In the genomic region with DNA sequence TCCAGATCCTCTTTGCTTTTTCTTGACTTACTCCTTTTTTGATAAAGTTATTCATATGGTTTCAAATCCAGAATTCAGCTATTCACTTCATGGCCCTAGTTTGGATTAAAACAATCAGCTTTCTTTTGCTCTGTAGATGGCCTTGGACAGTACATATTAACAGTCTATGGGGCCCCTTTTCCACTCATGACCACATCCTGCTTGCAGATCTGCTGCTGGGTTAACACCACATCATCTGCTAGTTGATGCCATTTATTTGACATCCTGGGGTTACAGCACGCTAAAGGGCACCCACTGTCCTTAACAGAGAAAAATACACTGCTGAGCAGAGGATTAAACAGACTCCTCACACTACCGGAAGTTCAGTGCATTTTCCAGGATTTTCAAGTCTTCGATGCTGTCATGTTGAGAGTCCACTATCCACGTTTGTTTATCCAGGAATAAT, we compare ENCODE assay signal across 8 cellular contexts. TPM values are rescaled to one million over a fixed set of nuclear protein-coding genes. Genes with fewer than 3 reads are reported as not detected.
DNase-seq lines count a peak whose midpoint lies in the region; ATAC-seq, FAIRE-seq and TF ChIP-seq lines count a peak whose summit lies in the region.

No MANE protein-coding gene starts in this region.

- H3K79me2 ChIP-seq in astrocyte (ENCODE audit: insufficient read depth, low read length) (peaks cover 38% of the 10 kb centered on the region), osteoblast (ENCODE audit: insufficient read depth, low read length) (peaks cover 38% of the 10 kb centered on the region)

- no peaks in the 10 kb centered on the region for H3K9me3 ChIP-seq in RWPE2 (ENCODE audit: severe bottlenecking)
- H3K9me3 ChIP-seq in astrocyte (ENCODE audit: insufficient read depth, low read depth, low read length): no peaks in the 10 kb centered on the region
- no peaks in the 10 kb centered on the region for H3K9me3 ChIP-seq in osteoblast (ENCODE audit: low read depth, low read length)

- H3K36me3 ChIP-seq in RWPE2 (ENCODE audit: low read depth) (peaks cover 4% of the 10 kb centered on the region; the same call in 1 of the 2 replicates), astrocyte (ENCODE audit: insufficient read depth, low read length) (no peaks in the 10 kb centered on the region), osteoblast (ENCODE audit: insufficient read depth, low read length) (peaks cover 4% of the 10 kb centered on the region)

- peaks cover 3% of the 10 kb centered on the region for H3K36me3 Mint-ChIP-seq in astrocyte (ENCODE audit: low read depth, unreplicated experiment)

- no peaks in the 10 kb centered on the region for H3K27me3 ChIP-seq in RWPE2 (ENCODE audit: insufficient read depth, poor library complexity, severe bottlenecking)
- no peaks in the 10 kb centered on the region for H3K27me3 ChIP-seq in astrocyte (ENCODE audit: insufficient read depth, low read length)
- no peaks in the 10 kb centered on the region for H3K27me3 ChIP-seq in osteoblast (ENCODE audit: insufficient read depth, low read length)

- H3K27me3 Mint-ChIP-seq in astrocyte (ENCODE audit: low read depth, unreplicated experiment): no peaks in the 10 kb centered on the region

- peaks cover 19% of the 10 kb centered on the region for H3K4me1 ChIP-seq in RWPE2 (ENCODE audit: insufficient read depth, poor library complexity, severe bottlenecking)
- peaks cover 16% of the 10 kb centered on the region for H3K4me1 ChIP-seq in astrocyte (ENCODE audit: insufficient read depth, low read length)
- peaks cover 35% of the 10 kb centered on the region for H3K4me1 ChIP-seq in osteoblast (ENCODE audit: insufficient read depth, low read length)

- no peaks in the 10 kb centered on the region for H4K20me1 ChIP-seq in astrocyte (ENCODE audit: insufficient read depth, low read length)
- no peaks in the 10 kb centered on the region for H4K20me1 ChIP-seq in osteoblast (ENCODE audit: insufficient read depth, low read length)

- H2AFZ ChIP-seq in astrocyte (ENCODE audit: low read depth, low read length) (peak overlapping the region; percentile 51), osteoblast (ENCODE audit: low read length) (peak overlapping the region; percentile 89)

- H3K4me3 ChIP-seq in RWPE2 (ENCODE audit: severe bottlenecking) (no peak overlapping the region), astrocyte (ENCODE audit: insufficient read depth, low read depth, low read length) (no peak overlapping the region), osteoblast (ENCODE audit: insufficient read depth, low read length) (no peak overlapping the region)

- ATAC-seq in GM18858 (IDR thresholded peaks at IDR 0.05; ENCODE audit: unreplicated experiment) (peak; percentile 56), HG02852 (IDR thresholded peaks at IDR 0.05; ENCODE audit: unreplicated experiment) (peak; percentile 59), RWPE2 (ENCODE audit: low read depth) (no peak)

- H3K4me3 Mint-ChIP-seq in astrocyte (ENCODE audit: unreplicated experiment): no peak overlapping the region

- H3K4me2 ChIP-seq in astrocyte (ENCODE audit: low read length) (peak overlapping the region; percentile 85), osteoblast (ENCODE audit: insufficient read depth, low read length) (peak overlapping the region; percentile 81)

- TF ChIP-seq CTCF in RWPE2 (IDR thresholded peaks at IDR 0.05; ENCODE audit: poor library complexity, severe bottlenecking) (no peak), astrocyte (IDR thresholded peaks at IDR 0.05; ENCODE audit: insufficient read depth, low read depth, low read length) (no peak), osteoblast (IDR thresholded peaks at IDR 0.05; ENCODE audit: extremely low read depth, low read depth, low read length) (no peak)

- H3K4me1 Mint-ChIP-seq in astrocyte (ENCODE audit: low read depth, unreplicated experiment): peaks cover 14% of the 10 kb centered on the region

- H3K27ac Mint-ChIP-seq in astrocyte (ENCODE audit: unreplicated experiment): peak overlapping the region; percentile 96

- H3K27ac ChIP-seq in RWPE2 (ENCODE audit: poor library complexity, severe bottlenecking) (peak overlapping the region; percentile 91), astrocyte (ENCODE audit: low read depth, low read length) (peak overlapping the region; percentile 91), osteoblast (ENCODE audit: low read depth, low read length) (peak overlapping the region; percentile 96)

- H3K9ac ChIP-seq in astrocyte (ENCODE audit: low read length): peak overlapping the region; percentile 91

- DNase-seq in RWPE2 (ENCODE audit: low spot score): no peak
- DNase-seq in astrocyte (ENCODE audit: low read depth): no peak
- DNase-seq in osteoblast (ENCODE audit: insufficient read length, low spot score, missing footprints): no peak
- no peak for DNase-seq in DMS53 (lab: John Stamatoyannopoulos, UW)
- no peak for DNase-seq in NCI-H146 treated with DMSO at 0.1 percent for 48 hours (lab: John Stamatoyannopoulos, UW; ENCODE audit: unreplicated experiment)
- no peak for DNase-seq in iPS-NIHi11 (ENCODE audit: low spot score)

- peak; percentile 29 for FAIRE-seq in astrocyte (lab: Jason Lieb, UNC)

- no peaks in the 10 kb centered on the region for H3K9me3 Mint-ChIP-seq in astrocyte (ENCODE audit: unreplicated experiment)

RNA-seq across cellular contexts. Expression of a gene that starts 0.9 kb away (rescaled TPM):
- total RNA-seq in astrocyte (109 and 125 TPM in 2 replicates), osteoblast (129 and 171 TPM in 2 replicates)
